Comparison of ENCODE assay signal across 21 cellular contexts in genomic region chr5:33526755-33527154, GRCh38.
"Had no signal": no experiment of that assay in that cellular context is flagged by ENCODE, and none has a peak within 500 bp of the region (broad histone marks: within the 10 kb centered on the region; RNA-seq: fewer than 3 reads in every experiment).

No MANE protein-coding gene starts in this region.

- H3K36me3 ChIP-seq: adrenal gland, prostate gland, upper lobe of right lung had no signal

- H3K4me3 ChIP-seq: adrenal gland, hepatocyte, lower lobe of right lung, prostate gland, upper lobe of right lung had no signal

- H3K4me1 ChIP-seq: adrenal gland, lower lobe of right lung, prostate gland, upper lobe of right lung had no signal

- H3K27ac ChIP-seq: adrenal gland, hepatocyte, lower lobe of right lung, prostate gland, upper lobe of right lung had no signal

- H3K9me3 ChIP-seq: adrenal gland, lower lobe of right lung, prostate gland, upper lobe of right lung had no signal

- DNase-seq: activated CD4-positive, alpha-beta T cell treated with anti-CD3 and anti-CD28 coated beads for 1 hour; activated CD4-positive, alpha-beta T cell treated with anti-CD3 and anti-CD28 coated beads, Interleukin-2, amount 50 U/mL, for 1 hour; activated T-cell treated with anti-CD3 and anti-CD28 coated beads, Interleukin-2, amount 50 U/mL, for 1 hour; adrenal gland; effector CD4-positive, alpha-beta T cell; erythroblast; glutamatergic neuron; immature natural killer cell; lower lobe of right lung; naive thymus-derived CD8-positive, alpha-beta T cell; stimulated activated CD4-positive, alpha-beta T cell treated with anti-CD3 and anti-CD28 coated beads, Interleukin-4, amount 100 ng/mL, for 24 hours; stimulated activated naive CD8-positive, alpha-beta T cell treated with anti-CD3 and anti-CD28 coated beads, Interleukin-15, Interleukin-2, amounts not matched to agents 100 U/mL and 50 U/mL, for 24 hours; T-helper 1 cell; upper lobe of right lung had no signal

- ATAC-seq: activated naive CD4-positive, alpha-beta T cell treated with anti-CD3 and anti-CD28 coated beads, Interleukin-2, amount 50 U/mL, for 72 hours; left lobe of liver; lower lobe of right lung; naive thymus-derived CD8-positive, alpha-beta T cell; stimulated activated naive CD8-positive, alpha-beta T cell treated with anti-CD3 and anti-CD28 coated beads, Interleukin-15, Interleukin-2, amounts not matched to agents 100 U/mL and 50 U/mL, for 24 hours; upper lobe of right lung had no signal

- FAIRE-seq: astrocyte, bronchial epithelial cell, frontal cortex had no signal

- H3K27me3 ChIP-seq: adrenal gland, hepatocyte, upper lobe of right lung had no signal
